Comparison of ENCODE assay signal across 1 cellular context in the genomic region with DNA sequence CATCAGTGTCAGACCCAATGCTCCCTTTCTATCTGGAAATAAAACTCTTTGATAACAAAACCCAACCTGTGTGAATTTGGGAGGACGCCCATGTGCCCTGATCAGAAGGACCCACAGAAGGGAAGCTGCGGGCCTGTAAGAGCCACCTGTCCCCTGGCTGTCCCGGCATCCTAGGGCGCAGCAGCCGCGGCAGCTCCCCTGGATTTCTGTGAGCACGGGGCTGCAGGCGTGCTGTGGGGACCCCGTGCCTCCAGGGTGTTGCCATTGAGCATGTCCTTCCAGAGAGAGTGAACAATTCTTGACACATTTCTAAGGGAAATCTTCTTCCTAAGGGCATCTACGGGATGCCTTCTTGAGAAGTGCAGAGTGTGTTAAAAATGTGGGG.
TF ChIP-seq lines count a peak whose summit lies in the region.

No MANE protein-coding gene starts in this region.

TF ChIP-seq in HepG2, 621 proteins besides CTCF, POLR2A, EP300 and RAD21 (continued from another document):
- TF ChIP-seq, protein P1, sequence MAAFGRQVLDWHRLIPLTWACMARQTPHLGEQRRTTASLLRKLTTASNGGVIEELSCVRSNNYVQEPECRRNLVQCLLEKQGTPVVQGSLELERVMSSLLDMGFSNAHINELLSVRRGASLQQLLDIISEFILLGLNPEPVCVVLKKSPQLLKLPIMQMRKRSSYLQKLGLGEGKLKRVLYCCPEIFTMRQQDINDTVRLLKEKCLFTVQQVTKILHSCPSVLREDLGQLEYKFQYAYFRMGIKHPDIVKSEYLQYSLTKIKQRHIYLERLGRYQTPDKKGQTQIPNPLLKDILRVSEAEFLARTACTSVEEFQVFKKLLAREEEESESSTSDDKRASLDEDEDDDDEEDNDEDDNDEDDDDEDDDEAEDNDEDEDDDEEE (CRISPR knock-in tag; IDR thresholded peaks at IDR 0.05): 0 out of 2 replicates have a peak, but pooled peaks have one; percentile 29
- TF ChIP-seq, protein P2, sequence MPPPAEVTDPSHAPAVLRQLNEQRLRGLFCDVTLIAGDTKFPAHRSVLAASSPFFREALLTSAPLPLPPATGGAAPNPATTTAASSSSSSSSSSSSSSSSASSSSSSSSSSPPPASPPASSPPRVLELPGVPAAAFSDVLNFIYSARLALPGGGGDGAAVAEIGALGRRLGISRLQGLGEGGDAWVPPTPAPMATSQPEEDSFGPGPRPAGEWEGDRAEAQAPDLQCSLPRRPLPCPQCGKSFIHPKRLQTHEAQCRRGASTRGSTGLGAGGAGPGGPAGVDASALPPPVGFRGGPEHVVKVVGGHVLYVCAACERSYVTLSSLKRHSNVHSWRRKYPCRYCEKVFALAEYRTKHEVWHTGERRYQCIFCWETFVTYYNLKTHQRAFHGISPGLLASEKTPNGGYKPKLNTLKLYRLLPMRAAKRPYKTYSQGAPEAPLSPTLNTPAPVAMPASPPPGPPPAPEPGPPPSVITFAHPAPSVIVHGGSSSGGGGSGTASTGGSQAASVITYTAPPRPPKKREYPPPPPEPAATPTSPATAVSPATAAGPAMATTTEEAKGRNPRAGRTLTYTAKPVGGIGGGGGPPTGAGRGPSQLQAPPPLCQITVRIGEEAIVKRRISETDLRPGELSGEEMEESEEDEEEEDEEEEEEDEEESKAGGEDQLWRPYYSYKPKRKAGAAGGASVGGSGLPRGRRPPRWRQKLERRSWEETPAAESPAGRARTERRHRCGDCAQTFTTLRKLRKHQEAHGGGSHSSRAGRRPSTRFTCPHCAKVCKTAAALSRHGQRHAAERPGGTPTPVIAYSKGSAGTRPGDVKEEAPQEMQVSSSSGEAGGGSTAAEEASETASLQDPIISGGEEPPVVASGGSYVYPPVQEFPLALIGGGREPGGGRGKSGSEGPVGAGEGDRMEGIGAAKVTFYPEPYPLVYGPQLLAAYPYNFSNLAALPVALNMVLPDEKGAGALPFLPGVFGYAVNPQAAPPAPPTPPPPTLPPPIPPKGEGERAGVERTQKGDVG (CRISPR knock-in tag; IDR thresholded peaks at IDR 0.05; ENCODE audit: borderline replicate concordance): 0 out of 2 replicates have a peak, but pooled peaks have one; percentile 8
- TF ChIP-seq ZNF350 (CRISPR knock-in tag; IDR thresholded peaks at IDR 0.05; ENCODE audit: borderline replicate concordance, low read depth) (0 out of 2 replicates have a peak, but pooled peaks have one; percentile 8), ZNF20 (CRISPR knock-in tag; IDR thresholded peaks at IDR 0.05) (no peak), ZNF431 (CRISPR knock-in tag; IDR thresholded peaks at IDR 0.05; ENCODE audit: borderline replicate concordance, low read depth) (0 out of 2 replicates have a peak, but pooled peaks have one; percentile 21)
- TF ChIP-seq, protein P3, sequence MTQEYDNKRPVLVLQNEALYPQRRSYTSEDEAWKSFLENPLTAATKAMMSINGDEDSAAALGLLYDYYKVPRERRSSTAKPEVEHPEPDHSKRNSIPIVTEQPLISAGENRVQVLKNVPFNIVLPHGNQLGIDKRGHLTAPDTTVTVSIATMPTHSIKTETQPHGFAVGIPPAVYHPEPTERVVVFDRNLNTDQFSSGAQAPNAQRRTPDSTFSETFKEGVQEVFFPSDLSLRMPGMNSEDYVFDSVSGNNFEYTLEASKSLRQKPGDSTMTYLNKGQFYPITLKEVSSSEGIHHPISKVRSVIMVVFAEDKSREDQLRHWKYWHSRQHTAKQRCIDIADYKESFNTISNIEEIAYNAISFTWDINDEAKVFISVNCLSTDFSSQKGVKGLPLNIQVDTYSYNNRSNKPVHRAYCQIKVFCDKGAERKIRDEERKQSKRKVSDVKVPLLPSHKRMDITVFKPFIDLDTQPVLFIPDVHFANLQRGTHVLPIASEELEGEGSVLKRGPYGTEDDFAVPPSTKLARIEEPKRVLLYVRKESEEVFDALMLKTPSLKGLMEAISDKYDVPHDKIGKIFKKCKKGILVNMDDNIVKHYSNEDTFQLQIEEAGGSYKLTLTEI (CRISPR knock-in tag; conservative IDR thresholded peaks at IDR 0.05): no peak
